In the genomic region with DNA sequence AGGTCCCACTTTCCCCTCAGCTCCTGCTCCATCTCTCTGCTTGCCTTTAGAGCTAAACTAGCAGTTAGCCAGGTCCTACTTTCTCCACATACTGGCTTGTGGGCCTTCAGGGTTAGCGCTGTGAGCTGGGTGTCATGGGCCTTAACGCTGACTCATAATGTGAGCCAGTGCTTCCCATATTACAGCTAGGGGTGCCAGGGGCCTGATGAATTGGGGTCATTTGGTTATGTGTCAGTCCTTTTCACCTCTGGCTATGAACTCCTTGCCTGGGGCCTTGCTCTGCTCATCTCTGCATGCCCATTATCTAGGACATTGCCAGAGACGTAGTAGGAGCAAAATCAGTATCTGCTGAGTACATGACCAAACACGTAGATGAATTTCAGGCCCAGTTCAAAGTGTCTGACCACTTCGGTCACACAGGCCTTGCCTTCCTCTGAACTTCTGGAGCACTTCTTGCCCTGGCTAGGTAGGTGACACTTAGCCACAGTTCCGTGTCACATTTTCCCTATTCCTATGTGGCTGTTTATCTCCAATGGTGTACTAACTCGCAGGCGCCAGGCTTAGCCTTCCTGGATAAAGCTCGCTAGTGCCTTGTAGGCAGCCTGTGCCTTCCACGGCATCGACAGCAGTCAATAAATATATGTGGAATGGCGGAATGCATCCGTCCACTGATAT, we compare ENCODE assay signal across 20 cellular contexts.
"Had no signal": no experiment of that assay in that cellular context is flagged by ENCODE, and none has a peak within 500 bp of the region (broad histone marks: within the 10 kb centered on the region; RNA-seq: fewer than 3 reads in every experiment).

No MANE protein-coding gene starts in this region.

- ATAC-seq: activated CD4-positive, CD25-positive, alpha-beta regulatory T cell treated with anti-CD3 and anti-CD28 coated beads, Interleukin-2, amount 50 U/mL, for 24 hours; activated naive CD8-positive, alpha-beta T cell treated with anti-CD3 and anti-CD28 coated beads, Interleukin-2, amount 50 U/mL, for 24 hours; foreskin keratinocyte; lower lobe of right lung; mucosa of descending colon; upper lobe of right lung had no signal

- H3K36me3 ChIP-seq: lower lobe of right lung, prostate gland, thyroid gland, upper lobe of right lung had no signal

- DNase-seq: activated CD4-positive, alpha-beta memory T cell treated with anti-CD3 and anti-CD28 coated beads, Interleukin-2, amount 10 ng/mL, durations not matched to agents 7 days and 5 days; activated CD4-positive, alpha-beta T cell treated with anti-CD3 and anti-CD28 coated beads, Interleukin-2, amount 10 ng/mL, durations not matched to agents 24 days and 14 days; activated gamma-delta T cell; activated naive CD4-positive, alpha-beta T cell treated with anti-CD3 and anti-CD28 coated beads, Interleukin-2, amount 50 U/mL, for 16 hours; activated naive CD8-positive, alpha-beta T cell treated with anti-CD3 and anti-CD28 coated beads, Interleukin-2, amount 50 U/mL, for 24 hours; cerebellar nuclear complex; effector CD4-positive, alpha-beta T cell; erythroblast; foreskin keratinocyte; kidney; lower lobe of right lung; mesendoderm; mucosa of descending colon; stimulated activated CD4-positive, alpha-beta T cell treated with anti-CD3 and anti-CD28 coated beads, Interleukin-4, amount 100 ng/mL, for 24 hours; substantia nigra; thyroid gland; upper lobe of right lung had no signal

- H3K27ac ChIP-seq: foreskin keratinocyte, lower lobe of right lung, prostate gland, thyroid gland, upper lobe of right lung, VCaP had no signal

- H3K4me3 ChIP-seq: lower lobe of right lung, mucosa of descending colon, prostate gland, thyroid gland, upper lobe of right lung had no signal

- H3K9me3 ChIP-seq: mucosa of descending colon, prostate gland, thyroid gland, upper lobe of right lung had no signal

- H3K4me1 ChIP-seq: foreskin keratinocyte, lower lobe of right lung, prostate gland, thyroid gland, upper lobe of right lung had no signal

- H3K27me3 ChIP-seq: thyroid gland, upper lobe of right lung had no signal
